Comparison of ENCODE assay signal across 1 cellular context in the genomic region with DNA sequence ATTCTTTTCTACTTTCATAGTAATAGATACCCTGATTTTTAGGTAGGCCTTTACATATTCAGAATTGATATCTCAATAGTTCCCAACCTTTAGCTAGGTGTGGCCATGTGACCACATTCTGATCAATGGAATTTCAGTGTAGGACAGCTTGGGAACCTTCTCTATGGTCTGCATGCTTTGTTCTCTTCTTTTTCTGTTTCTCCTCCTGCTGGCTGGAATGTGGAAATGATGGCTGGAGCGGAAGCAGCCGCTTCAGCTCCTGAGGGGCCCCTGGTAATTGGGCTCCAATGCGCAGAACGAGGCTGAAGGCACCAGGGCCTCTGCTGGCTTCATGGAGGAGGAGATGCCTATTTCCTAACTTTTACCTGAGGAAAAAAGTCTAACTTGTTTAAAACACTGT.
TF ChIP-seq lines count a peak whose summit lies in the region.

No MANE protein-coding gene starts in this region.

TF ChIP-seq in IMR-90, 13 proteins besides CTCF, POLR2A, EP300 and RAD21 (continued from another document):
- no peak for TF ChIP-seq USF2 (IDR thresholded peaks at IDR 0.05; ENCODE audit: low read depth, low read length)
- no peak for TF ChIP-seq BHLHE40 (IDR thresholded peaks at IDR 0.05; ENCODE audit: low read depth, low read length)
- no peak for TF ChIP-seq RCOR1 (IDR thresholded peaks at IDR 0.05; ENCODE audit: insufficient replicate concordance, low read length)
- no peak for TF ChIP-seq FOS (IDR thresholded peaks at IDR 0.05; ENCODE audit: low read depth, low read length)
- no peak for TF ChIP-seq ELK1 (IDR thresholded peaks at IDR 0.05; ENCODE audit: borderline replicate concordance, low read depth, low read length)
- no peak for TF ChIP-seq RFX5 (IDR thresholded peaks at IDR 0.05; ENCODE audit: low read depth, low read length)
- TF ChIP-seq MXI1 (IDR thresholded peaks at IDR 0.05; ENCODE audit: borderline replicate concordance, low read depth, low read length) = no peak
- TF ChIP-seq SMC3 (IDR thresholded peaks at IDR 0.05; ENCODE audit: low read depth, low read length) = no peak
